ENCODE assay signal across 8 cellular contexts in the genomic region with DNA sequence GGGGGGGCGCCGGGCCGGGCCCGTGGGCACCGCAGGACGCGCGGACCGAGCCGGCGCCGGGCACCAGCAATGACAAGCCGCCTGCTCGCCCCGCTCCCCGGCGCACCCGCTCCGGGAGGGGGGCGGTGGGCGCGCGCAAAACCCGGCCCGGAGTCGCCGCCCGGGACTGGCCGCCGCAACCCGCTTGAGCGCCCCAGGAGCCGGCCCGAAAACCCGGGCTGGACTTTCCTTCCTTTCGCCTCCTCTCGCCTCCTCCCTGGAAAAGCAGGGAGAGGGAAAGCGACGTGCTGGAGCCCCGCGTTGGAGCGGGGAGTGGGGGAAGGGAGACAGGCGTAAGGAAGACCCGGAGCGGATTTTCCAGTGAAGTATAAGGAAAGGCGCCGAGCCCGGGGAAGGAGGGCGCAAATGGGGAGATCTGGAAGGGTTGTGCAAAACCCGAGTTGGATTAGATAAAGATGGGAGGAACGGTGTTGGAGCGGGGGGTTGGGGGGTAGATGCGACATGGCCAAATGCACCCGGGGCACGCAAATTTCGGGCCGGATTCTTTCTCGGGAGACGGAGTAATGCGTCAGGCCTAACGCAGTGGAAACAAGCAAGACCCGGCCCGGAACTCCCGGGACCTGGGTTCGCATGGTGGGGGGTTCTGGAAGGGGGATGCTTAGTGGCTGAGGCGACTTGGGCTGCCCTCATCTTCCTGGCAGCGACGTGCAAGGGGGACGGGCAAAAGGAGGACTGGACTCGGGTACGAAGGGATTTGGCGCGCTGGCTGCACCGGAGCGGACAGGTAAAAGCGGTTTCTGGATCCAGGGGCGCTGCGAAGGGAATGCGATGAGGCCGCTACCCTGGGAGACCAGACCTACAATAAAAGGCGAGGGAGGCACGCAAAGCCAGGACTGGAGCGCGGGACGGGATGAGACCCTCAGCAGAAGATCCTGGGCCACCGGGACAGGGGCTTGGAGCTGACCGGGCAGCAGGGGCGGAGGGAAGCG. TPM values are rescaled to one million over a fixed set of nuclear protein-coding genes. Genes with fewer than 3 reads are reported as not detected.
DNase-seq lines count a peak whose midpoint lies in the region; TF ChIP-seq lines count a peak whose summit lies in the region.
"Not testable (repeated sequence)": the region's sequence is repeated elsewhere in the genome, so short reads cannot be mapped to it uniquely, and the experiment has no call there.

No MANE protein-coding gene starts in this region.

- peak overlapping the region; percentile 73 for H3K27ac Mint-ChIP-seq in T-helper 1 cell treated with Interleukin-12 subunit alpha and Interleukin-12 subunit beta and Interleukin-4 antibody, amounts not matched to agents 30 μg/mL and 1 μg/mL, for 36 hours

- H3K4me3 ChIP-seq in AG09309 (ENCODE audit: control insufficient read depth, low read depth, low read length) (peak overlapping the region; percentile 43), fibroblast of mammary gland (ENCODE audit: control insufficient read depth, low read depth, low read length) (peak overlapping the region; percentile 43)

- peak overlapping the region; percentile 85 for H3K4me3 Mint-ChIP-seq in T-helper 1 cell treated with Interleukin-12 subunit alpha and Interleukin-12 subunit beta and Interleukin-4 antibody, amounts not matched to agents 30 μg/mL and 1 μg/mL, for 36 hours

- H3K4me1 Mint-ChIP-seq in T-helper 1 cell treated with Interleukin-12 subunit alpha and Interleukin-12 subunit beta and Interleukin-4 antibody, amounts not matched to agents 30 μg/mL and 1 μg/mL, for 36 hours (ENCODE audit: low read depth), result peaks cover 13% of the 10 kb centered on the region

- TF ChIP-seq CTCF in AG09309 (IDR thresholded peaks at IDR 0.05; ENCODE audit: control insufficient read depth, insufficient read depth, low read depth, low read length, missing control alignments); fibroblast of mammary gland (conservative IDR thresholded peaks at IDR 0.05; ENCODE audit: control insufficient read depth, insufficient read depth, low read depth, low read length): not testable (repeated sequence)

- H3K9me3 Mint-ChIP-seq in T-helper 1 cell treated with Interleukin-12 subunit alpha and Interleukin-12 subunit beta and Interleukin-4 antibody, amounts not matched to agents 30 μg/mL and 1 μg/mL, for 36 hours, result not testable (repeated sequence)

- H3K27me3 Mint-ChIP-seq in T-helper 1 cell treated with Interleukin-12 subunit alpha and Interleukin-12 subunit beta and Interleukin-4 antibody, amounts not matched to agents 30 μg/mL and 1 μg/mL, for 36 hours (ENCODE audit: low read depth), result peaks cover 63% of the 10 kb centered on the region

- H3K36me3 Mint-ChIP-seq in T-helper 1 cell treated with Interleukin-12 subunit alpha and Interleukin-12 subunit beta and Interleukin-4 antibody, amounts not matched to agents 30 μg/mL and 1 μg/mL, for 36 hours (ENCODE audit: low read depth), result not testable (repeated sequence)

- DNase-seq in AG09309 (ENCODE audit: low read depth) (peak; percentile 88), H4 (ENCODE audit: low spot score) (peak; percentile 93), NCI-H2029 treated with DMSO at 0.1 percent for 48 hours (lab: John Stamatoyannopoulos, UW) (peak; percentile 85), fibroblast of mammary gland (ENCODE audit: low read depth) (peak; percentile 90), middle frontal gyrus (ENCODE audit: extremely low spot score, low spot score) (peak; percentile 83)
- DNase-seq in activated naive CD4-positive, alpha-beta T cell treated with anti-CD3 and anti-CD28 coated beads, Interleukin-2, amount 50 U/mL, for 16 hours, result peak; percentile 88
- DNase-seq in stimulated activated CD4-positive, alpha-beta T cell treated with anti-CD3 and anti-CD28 coated beads, Interleukin-4, amount 100 ng/mL, for 4 hours, result peak; percentile 75 to 79

RNA-seq across cellular contexts. Expression of gene ADGRL1, which starts 1.1 kb away (rescaled TPM):
- 5.2 and 10.9 TPM in 2 replicates for total RNA-seq in H4 (2014; rRNA removed; shearing (Covaris generic))

Comparison
In these comparisons a context has a peak if more than half of its experiments do, and no peak if none do; other contexts are left out.
1. Peak in every context shown above with its lines: DNase-seq and H3K4me3 ChIP-seq.